In genomic region chr4:123699823-123700822, GRCh38 we compare ENCODE assay signal across 9 cellular contexts.
A peak's percentile ranks its signal among the peaks of the same experiment; 100 is the strongest.
DNase-seq lines count a peak whose midpoint lies in the region; ATAC-seq and TF ChIP-seq lines count a peak whose summit lies in the region.
"Had no signal": no experiment of that assay in that cellular context is flagged by ENCODE, and none has a peak within 500 bp of the region (broad histone marks: within the 10 kb centered on the region; RNA-seq: fewer than 3 reads in every experiment).

No MANE protein-coding gene starts in this region.

- TF ChIP-seq RAD21 in SK-N-SH (IDR thresholded peaks at IDR 0.05; ENCODE audit: low read length): no peak

- H3K9ac ChIP-seq in SK-N-SH: peak overlapping the region; percentile 60

- 51% methylated on average over 7 of the region's 7 CpGs for WGBS in SK-N-SH (ENCODE audit: low lambda C conversion rate)

- peak overlapping the region; percentile 27 for H3K4me2 ChIP-seq in SK-N-SH

- TF ChIP-seq CTCF in AG04449 (IDR thresholded peaks at IDR 0.05; ENCODE audit: insufficient read depth, low read length, missing control alignments) (no peak), SK-N-SH (IDR thresholded peaks at IDR 0.05) (no peak), mucosa of descending colon (IDR thresholded peaks at IDR 0.05) (no peak)

- peak overlapping the region; percentile 20 for H3K4me3 ChIP-seq in AG04449 (ENCODE audit: low read depth, low read length)
- no peak overlapping the region for H3K4me3 ChIP-seq in SK-N-SH (ENCODE audit: low read depth in 2 of 2, low read length in 1 of 2)
- no peak overlapping the region for H3K4me3 ChIP-seq in neuron (ENCODE audit: low read length)
- H3K4me3 ChIP-seq in mucosa of descending colon: no peak overlapping the region

- peaks cover 26% of the 10 kb centered on the region for H3F3A ChIP-seq in SK-N-SH (replicated peaks; ENCODE audit: insufficient read depth)

- H3K36me3 ChIP-seq in SK-N-SH (replicated peaks in 1 of 2; ENCODE audit: control insufficient read depth in 1 of 2, insufficient read depth in 2 of 2, low read length in 1 of 2): no peaks in the 10 kb centered on the region
- H3K36me3 ChIP-seq in neuron (ENCODE audit: insufficient read depth, low read length): no peaks in the 10 kb centered on the region
- no peaks in the 10 kb centered on the region for H3K36me3 ChIP-seq in mucosa of descending colon (ENCODE audit: low read depth)

- H3K4me1 ChIP-seq in SK-N-SH (ENCODE audit: control insufficient read depth in 1 of 2, insufficient read depth in 2 of 2, low read depth in 1 of 2, low read length in 1 of 2): peaks cover 0 to 15% of the 10 kb centered on the region in 2 experiments; a peak in 3 of 4 replicates
- H3K4me1 ChIP-seq in neuron (ENCODE audit: insufficient read depth, low read length): peaks cover 7% of the 10 kb centered on the region
- H3K4me1 ChIP-seq in mucosa of descending colon (ENCODE audit: low read depth): no peaks in the 10 kb centered on the region

- no peaks in the 10 kb centered on the region for H4K20me1 ChIP-seq in SK-N-SH (ENCODE audit: insufficient read depth)

- intact Hi-C loops in mucosa of descending colon (cut with DNase I, micrococcal nuclease): no loop called here

- DNase-seq in AG04449 (ENCODE audit: low read depth, low spot score) (peak; percentile 90), SK-N-SH (no peak), fibroblast of the conjunctiva (ENCODE audit: low read depth) (peak; percentile 87), SW 1271 (lab: John Stamatoyannopoulos, UW) (no peak), mucosa of descending colon (no peak), HT-29 (ENCODE audit: low spot score) (no peak)
- DNase-seq: activated naive CD4-positive, alpha-beta T cell treated with anti-CD3 and anti-CD28 coated beads, Interleukin-2, amount 10 ng/mL, durations not matched to agents 7 days and 5 days had no signal

- TF ChIP-seq EP300 in SK-N-SH (IDR thresholded peaks at IDR 0.05; ENCODE audit: borderline replicate concordance in 1 of 2, low read depth in 1 of 2, low read length in 1 of 2): peak in 1 of 2 experiments; percentile 53; a peak in 1 of 4 replicates

- no peaks in the 10 kb centered on the region for H3K79me2 ChIP-seq in SK-N-SH (ENCODE audit: insufficient read depth)

- H3K27me3 ChIP-seq in SK-N-SH (ENCODE audit: insufficient read depth) (no peaks in the 10 kb centered on the region), neuron (ENCODE audit: insufficient read depth, low read length) (no peaks in the 10 kb centered on the region)

- peak overlapping the region; percentile 76 to 94; a peak in 3 of 4 replicates for H3K27ac ChIP-seq in SK-N-SH (ENCODE audit: low read depth in 2 of 2, low read length in 1 of 2)

- CTCF ChIA-PET in AG04449 (lab: Yijun Ruan, JAX) (no interaction called here), SK-N-SH (lab: Yijun Ruan, JAX) (no interaction called here)

- no peak for ATAC-seq in mucosa of descending colon
- no peak for ATAC-seq in HG02852 (IDR thresholded peaks at IDR 0.05; ENCODE audit: unreplicated experiment)

- POLR2A ChIA-PET in AG04449 (lab: Yijun Ruan, JAX) (no interaction called here), SK-N-SH (lab: Yijun Ruan, JAX) (no interaction called here)

- H3K9me3 ChIP-seq in SK-N-SH: no peaks in the 10 kb centered on the region
- H3K9me3 ChIP-seq in neuron (ENCODE audit: low read length): peaks cover 4% of the 10 kb centered on the region
- H3K9me3 ChIP-seq in mucosa of descending colon: peaks cover 2% of the 10 kb centered on the region

- no peaks in the 10 kb centered on the region for H3K9me2 ChIP-seq in SK-N-SH

- peak overlapping the region; percentile 79 for H2AFZ ChIP-seq in SK-N-SH (ENCODE audit: low read depth)
- H2AFZ ChIP-seq in neuron (ENCODE audit: low read depth, low read length): peak overlapping the region; percentile 31

TF ChIP-seq in SK-N-SH, 30 proteins besides CTCF, POLR2A, EP300 and RAD21:
- TF ChIP-seq JUND (IDR thresholded peaks at IDR 0.05) (peak; percentile 57), FOSL2 (IDR thresholded peaks at IDR 0.05; ENCODE audit: borderline replicate concordance, low read depth) (peak; percentile 44; the same call in 1 of the 2 replicates), PBX3 (IDR thresholded peaks at IDR 0.05) (peak; percentile 84), FOXJ3 (CRISPR knock-in tag; IDR thresholded peaks at IDR 0.05) (no peak), TEAD4 (IDR thresholded peaks at IDR 0.05; ENCODE audit: borderline replicate concordance, insufficient read depth) (peak; percentile 21; the same call in 1 of the 2 replicates), REST (IDR thresholded peaks at IDR 0.05; ENCODE audit: low read depth, low read length) (no peak), NFIC (IDR thresholded peaks at IDR 0.05; ENCODE audit: borderline replicate concordance) (peak; percentile 84), YY1 (IDR thresholded peaks at IDR 0.05; ENCODE audit: low read depth) (peak; percentile 66; the same call in 1 of the 2 replicates), TCF12 (IDR thresholded peaks at IDR 0.05) (peak; percentile 52), CHD2 (IDR thresholded peaks at IDR 0.05; ENCODE audit: low read length, partially characterized antibody) (no peak), POLR2AphosphoS5 (IDR thresholded peaks at IDR 0.05; ENCODE audit: low read depth, low read length) (peak; percentile 55; the same call in 1 of the 2 replicates), TAF1 (IDR thresholded peaks at IDR 0.05; ENCODE audit: borderline replicate concordance, low read depth, low read length) (no peak)
- TF ChIP-seq, protein P1, sequence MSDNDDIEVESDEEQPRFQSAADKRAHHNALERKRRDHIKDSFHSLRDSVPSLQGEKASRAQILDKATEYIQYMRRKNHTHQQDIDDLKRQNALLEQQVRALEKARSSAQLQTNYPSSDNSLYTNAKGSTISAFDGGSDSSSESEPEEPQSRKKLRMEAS (IDR thresholded peaks at IDR 0.05; ENCODE audit: low read depth): peak; percentile 53; the same call in 1 of the 2 replicates

Comparison
In these comparisons a context has a peak if more than half of its experiments do, and no peak if none do; other contexts are left out.
1. DNase-seq: peak in AG04449 (single experiment) and fibroblast of the conjunctiva (single experiment); none in SK-N-SH (single experiment), SW 1271 (0 of 2), mucosa of descending colon (0 of 3) and HT-29 (single experiment).